Comparison of ENCODE assay signal across 8 cellular contexts in genomic region chr19:11798391-11799296, GRCh38. TPM values are rescaled to one million over a fixed set of nuclear protein-coding genes. Genes with fewer than 3 reads are reported as not detected.
DNase-seq lines count a peak whose midpoint lies in the region; ATAC-seq, FAIRE-seq and TF ChIP-seq lines count a peak whose summit lies in the region.

Gene ZNF491 (plus strand): TSS chr19:11798523. CDS start chr19:11805954, 7,431 bp downstream.

- peak; percentile 8 for TF ChIP-seq CTCF in kidney (IDR thresholded peaks at IDR 0.05; ENCODE audit: borderline replicate concordance, extremely low read depth, insufficient read depth)

- H3K27ac ChIP-seq in kidney (ENCODE audit: low read depth in 2 of 2, low read length in 2 of 2): peak within 1 kb of the TSS; percentile 52 to 61

- peak; percentile 73 for DNase-seq in NCI-H2171 treated with DMSO at 0.1 percent for 48 hours (lab: John Stamatoyannopoulos, UW)
- DNase-seq in activated CD4-positive, CD25-positive, alpha-beta regulatory T cell treated with anti-CD3 and anti-CD28 coated beads, Interleukin-2, amount 50 U/mL, for 16 hours (ENCODE audit: low read depth, low spot score): peak; percentile 56
- peak; percentile 93 for DNase-seq in cerebellar cortex (ENCODE audit: low spot score)
- DNase-seq in kidney: peak; percentile 97
- peak; percentile 87 for DNase-seq in stimulated activated CD4-positive, alpha-beta T cell treated with anti-CD3 and anti-CD28 coated beads, Interleukin-12 subunit alpha, Interleukin-12 subunit beta, amount 100 ng/mL, for 4 hours
- DNase-seq in NK-92 treated with Interleukin-12 subunit alpha and Interleukin-12 subunit beta, amount 100 ng/mL, for 24 hours (lab: John Stamatoyannopoulos, UW): no peak

- FAIRE-seq in kidney (lab: Jason Lieb, UNC): peak; percentile 32

- peak within 1 kb of the TSS; percentile 39 to 82 for H3K9ac ChIP-seq in kidney (ENCODE audit: low read length in 2 of 2)

- H3K36me3 ChIP-seq in kidney (ENCODE audit: control insufficient read depth in 1 of 2, insufficient read depth in 2 of 2, low read length in 2 of 2): no peaks in the 10 kb centered on the region

- H3K4me1 ChIP-seq in kidney (ENCODE audit: control insufficient read depth in 1 of 2, insufficient read depth in 1 of 2, low read depth in 1 of 2, low read length in 2 of 2): peaks cover 8 to 9% of the 10 kb centered on the region in 2 donors

- peak; percentile 67 for TF ChIP-seq POLR2A in GM18505 (IDR thresholded peaks at IDR 0.05; ENCODE audit: borderline replicate concordance, extremely low read depth, insufficient read depth, insufficient read length)

- H3K9me3 ChIP-seq in kidney (ENCODE audit: control insufficient read depth in 1 of 2, low read length in 2 of 2): no peaks in the 10 kb centered on the region

- intact Hi-C loops in kidney (cut with DNase I): no loop called here

- ATAC-seq in GM18505 (IDR thresholded peaks at IDR 0.05; ENCODE audit: unreplicated experiment) (peak; percentile 91), HG03039 (IDR thresholded peaks at IDR 0.05; ENCODE audit: unreplicated experiment) (peak; percentile 77)

- H3K4me3 ChIP-seq in kidney (ENCODE audit: low read length in 2 of 2): peak within 1 kb of the TSS; percentile 79 to 86

RNA-seq across cellular contexts. Expression of gene ZNF491, which starts in this region (rescaled TPM):
- 2.5 TPM for total RNA-seq in kidney
- 1.1 TPM for polyA plus RNA-seq in kidney (ENCODE audit: insufficient read depth, low read depth, low replicate concordance)
